In the genomic region with DNA sequence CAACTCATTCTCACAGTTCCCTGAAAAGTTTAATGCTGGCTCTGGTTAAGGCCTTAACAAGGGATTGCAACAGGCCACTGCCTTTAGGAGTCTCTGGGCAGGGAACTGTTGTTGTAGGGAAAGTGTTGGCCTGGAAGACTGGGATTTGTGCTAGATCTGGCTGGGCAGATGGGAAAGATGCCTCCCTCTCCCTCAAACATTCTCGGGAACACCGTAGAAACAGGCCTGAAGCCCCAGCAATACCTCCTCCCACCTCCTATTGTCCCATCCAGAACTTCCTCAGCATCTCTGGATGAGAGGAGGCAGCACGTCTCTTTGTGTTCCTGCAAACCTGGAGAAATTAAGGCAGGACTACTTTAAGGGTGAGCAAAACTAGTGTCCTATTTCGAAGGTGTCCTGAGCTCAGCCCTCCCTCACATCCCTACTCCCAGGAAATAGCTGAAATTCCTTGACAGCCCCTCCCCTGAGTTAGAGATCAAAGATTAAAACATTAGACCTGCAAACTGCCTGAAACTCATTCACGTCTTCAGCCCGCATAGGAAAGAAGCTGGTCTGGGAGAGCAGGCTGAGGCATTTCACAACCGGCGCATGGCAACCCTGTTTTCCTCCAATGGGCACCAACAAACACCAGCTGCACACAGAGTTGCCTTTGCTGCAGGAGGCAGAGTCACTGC, we compare ENCODE assay signal across 8 cellular contexts. TPM values are rescaled to one million over a fixed set of nuclear protein-coding genes. Genes with fewer than 3 reads are reported as not detected.
DNase-seq lines count a peak whose midpoint lies in the region; ATAC-seq, FAIRE-seq and TF ChIP-seq lines count a peak whose summit lies in the region.

No MANE protein-coding gene starts in this region.

- H3K36me3 ChIP-seq in endodermal cell (ENCODE audit: control insufficient read depth, insufficient read depth, low read length) = no peaks in the 10 kb centered on the region

- H3K4me3 ChIP-seq in endodermal cell (ENCODE audit: low read length) = peak overlapping the region; percentile 58

- peak; percentile 39 to 57 for ATAC-seq in naive B cell (ENCODE audit: low read depth in 2 of 2)
- ATAC-seq in stimulated activated effector memory CD8-positive, alpha-beta T cell treated with anti-CD3 and anti-CD28 coated beads, Interleukin-12 subunit alpha, Interleukin-12 subunit beta, amount 100 ng/mL, for 72 hours = no peak

- peak overlapping the region; percentile 78 for H3K27ac ChIP-seq in endodermal cell (ENCODE audit: low read depth, low read length)

- H3K27ac Mint-ChIP-seq in endodermal cell (peak overlapping the region; percentile 96), naive B cell (peak overlapping the region; percentile 47 to 93 (median 90))
- H3K27ac Mint-ChIP-seq in stimulated activated effector memory CD8-positive, alpha-beta T cell treated with anti-CD3 and anti-CD28 coated beads, Interleukin-12 subunit alpha, Interleukin-12 subunit beta, amount 100 ng/mL, for 72 hours = no peak overlapping the region

- FAIRE-seq in D721Med (lab: Jason Lieb, UNC) = no peak

- H3K36me3 Mint-ChIP-seq in endodermal cell (ENCODE audit: low read depth) = no peaks in the 10 kb centered on the region
- H3K36me3 Mint-ChIP-seq in naive B cell = no peaks in the 10 kb centered on the region
- peaks cover 4% of the 10 kb centered on the region for H3K36me3 Mint-ChIP-seq in stimulated activated effector memory CD8-positive, alpha-beta T cell treated with anti-CD3 and anti-CD28 coated beads, Interleukin-12 subunit alpha, Interleukin-12 subunit beta, amount 100 ng/mL, for 72 hours

- H3K9ac ChIP-seq in endodermal cell (ENCODE audit: extremely low read depth, low read length, poor library complexity, severe bottlenecking) = peak overlapping the region; percentile 36

- H3K27me3 Mint-ChIP-seq in endodermal cell (ENCODE audit: insufficient read depth) = no peaks in the 10 kb centered on the region
- H3K27me3 Mint-ChIP-seq in naive B cell = no peaks in the 10 kb centered on the region

- no peaks in the 10 kb centered on the region for H3K27me3 ChIP-seq in endodermal cell (ENCODE audit: control insufficient read depth, insufficient read depth, low read length, poor library complexity, severe bottlenecking)

- H3K4me1 ChIP-seq in endodermal cell (ENCODE audit: control insufficient read depth, insufficient read depth, low read length) = peaks cover 8% of the 10 kb centered on the region

- DNase-seq in COLO668 (lab: John Stamatoyannopoulos, UW; ENCODE audit: unreplicated experiment) (peak; percentile 5), NCI-H460 (ENCODE audit: extremely low read depth, low read depth) (peak; percentile 64), endodermal cell (peak; percentile 91), naive B cell (no peak), GM20000 (ENCODE audit: low spot score) (no peak), NCI-H2081 (lab: John Stamatoyannopoulos, UW) (no peak), D721Med (ENCODE audit: insufficient read length, low spot score) (no peak)
- DNase-seq in stimulated activated effector memory CD8-positive, alpha-beta T cell treated with anti-CD3 and anti-CD28 coated beads, Interleukin-12 subunit alpha, Interleukin-12 subunit beta, amount 100 ng/mL, for 72 hours (ENCODE audit: low spot score in 2 of 2) = no peak

- TF ChIP-seq CTCF in endodermal cell (conservative IDR thresholded peaks at IDR 0.05) = no peak
- TF ChIP-seq CTCF in GM20000 (IDR thresholded peaks at IDR 0.05; ENCODE audit: extremely low read depth, missing control alignments) = no peak
- no peak for TF ChIP-seq CTCF in D721Med (IDR thresholded peaks at IDR 0.05; ENCODE audit: insufficient read depth, missing control alignments)

- peaks cover 23% of the 10 kb centered on the region for H3K4me1 Mint-ChIP-seq in endodermal cell
- H3K4me1 Mint-ChIP-seq in naive B cell = peaks cover 47 to 73% (median 59%) of the 10 kb centered on the region in 3 donors
- peaks cover 40% of the 10 kb centered on the region for H3K4me1 Mint-ChIP-seq in stimulated activated effector memory CD8-positive, alpha-beta T cell treated with anti-CD3 and anti-CD28 coated beads, Interleukin-12 subunit alpha, Interleukin-12 subunit beta, amount 100 ng/mL, for 72 hours

- H3K4me3 Mint-ChIP-seq in endodermal cell (peak overlapping the region; percentile 16), naive B cell (peak overlapping the region in 7 of 8 donors; percentile 7 to 82 (median 52))
- no peak overlapping the region for H3K4me3 Mint-ChIP-seq in stimulated activated effector memory CD8-positive, alpha-beta T cell treated with anti-CD3 and anti-CD28 coated beads, Interleukin-12 subunit alpha, Interleukin-12 subunit beta, amount 100 ng/mL, for 72 hours

- H3K9me3 ChIP-seq in endodermal cell (ENCODE audit: control insufficient read depth, low read length) = no peaks in the 10 kb centered on the region

- 0 to 26% methylated on average over 1 to 8 of the region's 8 CpGs for WGBS in endodermal cell (ENCODE audit: insufficient coverage in 1 of 2, insufficient read length in 1 of 2), 2 experiments

- H3K9me3 Mint-ChIP-seq in endodermal cell (no peaks in the 10 kb centered on the region), naive B cell (no peaks in the 10 kb centered on the region)
- H3K9me3 Mint-ChIP-seq in stimulated activated effector memory CD8-positive, alpha-beta T cell treated with anti-CD3 and anti-CD28 coated beads, Interleukin-12 subunit alpha, Interleukin-12 subunit beta, amount 100 ng/mL, for 72 hours = no peaks in the 10 kb centered on the region

RNA-seq across cellular contexts. Expression of a gene that starts 10.9 kb away (rescaled TPM):
- total RNA-seq in NCI-H460 (2014; rRNA removed; shearing (Covaris generic)) = 6.0 and 8.0 TPM in 2 replicates
- 10.5 and 13.9 TPM in 2 replicates for polyA plus RNA-seq in NCI-H460 (2014; cell fraction: nucleus; rRNA removed)
- total RNA-seq in endodermal cell = 10 to 100 TPM; 10.2 to 11.7 TPM
- polyA plus RNA-seq in endodermal cell (2013, experiment 1 of 2) = 9.2 TPM
- 10.8 TPM for polyA plus RNA-seq in endodermal cell (2013, experiment 2 of 2)
- polyA plus RNA-seq in naive B cell (ENCODE audit: low read depth in 6 of 6) = 100 to 1,000 TPM in 2 of 6 donors, 10 to 100 TPM in 4; 75.2 to 122 (median 90.8) TPM

Comparison
In these comparisons a context has a peak if more than half of its experiments do, and no peak if none do; other contexts are left out.
1. DNase-seq: peak in COLO668 (single experiment), NCI-H460 (single experiment) and endodermal cell (single experiment); none in naive B cell (single experiment), stimulated activated effector memory CD8-positive, alpha-beta T cell treated with anti-CD3 and anti-CD28 coated beads, Interleukin-12 subunit alpha, Interleukin-12 subunit beta, amount 100 ng/mL, for 72 hours (0 of 2), GM20000 (single experiment), NCI-H2081 (0 of 2) and D721Med (single experiment).